In the genomic region with DNA sequence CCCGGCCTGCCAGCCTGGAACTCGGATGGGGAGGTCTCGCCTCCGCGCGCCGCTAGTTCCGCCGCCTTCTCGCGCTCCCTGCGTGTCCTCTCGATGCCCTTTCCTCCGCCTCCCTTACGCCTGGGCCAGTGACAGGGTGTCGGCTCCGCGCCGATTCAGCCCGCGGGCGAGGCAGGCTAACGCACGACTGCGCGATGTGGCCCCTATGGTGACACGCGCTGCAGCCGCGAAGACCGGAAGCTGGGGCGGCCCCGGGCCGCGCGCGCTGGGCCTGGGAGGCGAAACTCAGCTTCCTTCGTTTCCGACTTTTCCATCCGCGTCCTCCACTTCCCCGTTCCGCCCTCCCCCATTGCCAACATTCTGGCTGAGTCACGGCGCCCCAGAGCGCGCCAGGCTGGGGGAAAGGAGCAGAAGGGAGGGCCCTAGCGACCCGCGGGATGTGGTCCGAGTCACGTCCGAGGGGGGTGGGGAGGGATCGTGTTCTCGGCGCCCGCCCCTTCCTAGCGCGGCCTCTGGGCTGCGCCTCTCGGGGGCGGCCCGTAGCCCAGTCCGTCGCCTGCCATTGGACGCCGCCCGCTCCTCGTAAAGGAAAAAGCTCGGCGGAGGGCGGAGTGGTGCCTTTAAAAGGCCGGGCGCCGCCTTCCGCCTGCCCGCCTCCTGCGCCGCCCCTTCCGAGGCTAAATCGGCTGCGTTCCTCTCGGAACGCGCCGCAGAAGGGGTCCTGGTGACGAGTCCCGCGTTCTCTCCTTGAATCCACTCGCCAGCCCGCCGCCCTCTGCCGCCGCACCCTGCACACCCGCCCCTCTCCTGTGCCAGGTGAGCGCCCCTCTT, we compare ENCODE assay signal across 8 cellular contexts. TPM values are rescaled to one million over a fixed set of nuclear protein-coding genes. Genes with fewer than 3 reads are reported as not detected.
DNase-seq lines count a peak whose midpoint lies in the region; ATAC-seq and TF ChIP-seq lines count a peak whose summit lies in the region.

Gene ALDOA (plus strand): TSS at position 649 of the 831 bp plus-strand sequence. CDS start 1,138 bp downstream, outside the sequence.

- peak in 1 of 2 donors; percentile 23 for TF ChIP-seq CTCF in left lung (IDR thresholded peaks at IDR 0.05)

- H3K4me2 ChIP-seq in BLaER1, result peak within 1 kb of the TSS; percentile 94

- no peaks in the 10 kb centered on the region for H3K9me3 ChIP-seq in BLaER1
- H3K9me3 ChIP-seq in left lung, result no peaks in the 10 kb centered on the region

- intact Hi-C loops in left lung (cut with DNase I), result no loop called here

- ATAC-seq in GM19328 (IDR thresholded peaks at IDR 0.05; ENCODE audit: unreplicated experiment) (peak; percentile 80), HG03520 (IDR thresholded peaks at IDR 0.05; ENCODE audit: unreplicated experiment) (peak; percentile 76), left lung (peak; percentile 90)

- no peaks in the 10 kb centered on the region for H3K27me3 ChIP-seq in BLaER1
- H3K27me3 ChIP-seq in left lung, result no peaks in the 10 kb centered on the region

- peak within 1 kb of the TSS; percentile 95 for H3K9ac ChIP-seq in BLaER1

- H4K20me1 ChIP-seq in BLaER1, result peaks cover 48% of the 10 kb centered on the region

- H3K36me3 ChIP-seq in BLaER1 (peaks cover 45% of the 10 kb centered on the region), left lung (peaks cover 0 to 38% of the 10 kb centered on the region in 2 donors)

- H3K4me1 ChIP-seq in BLaER1 (peaks cover 69% of the 10 kb centered on the region), left lung (peaks cover 30 to 61% of the 10 kb centered on the region in 2 donors)

- peak; percentile 95 for DNase-seq in NCI-H748 (lab: John Stamatoyannopoulos, UW; ENCODE audit: unreplicated experiment)
- DNase-seq in activated CD4-positive, alpha-beta T cell treated with anti-CD3 and anti-CD28 coated beads, Interleukin-2, amount 50 U/mL, for 1 hour, result peak; percentile 92
- DNase-seq in dedifferentiated amniotic fluid mesenchymal stem cell (ENCODE audit: extremely low spot score), result peak; percentile 97
- DNase-seq in left lung, result peak; percentile 98 to 99
- peak; percentile 94 to 95 for DNase-seq in stimulated activated CD4-positive, alpha-beta T cell treated with anti-CD3 and anti-CD28 coated beads, Interleukin-2, amount 100 ng/mL, for 48 hours

- H3K27ac ChIP-seq in BLaER1, result peak within 1 kb of the TSS; percentile 97
- H3K27ac ChIP-seq in left lung, result peak within 1 kb of the TSS; percentile 98 to 99

- H3K4me3 ChIP-seq in BLaER1, result peak within 1 kb of the TSS; percentile 97
- peak within 1 kb of the TSS; percentile 55 to 98 for H3K4me3 ChIP-seq in left lung

RNA-seq across cellular contexts. Expression of gene ALDOA, which starts in this region (rescaled TPM):
- total RNA-seq in left lung, result 1,000 to 10,000 TPM in 1 of 2 donors, 100 to 1,000 TPM in 1; 710 to 1,105 TPM

Comparison
In these comparisons a context has a peak if more than half of its experiments do, and no peak if none do; other contexts are left out.
1. Peak in every context shown above with its lines: DNase-seq, ATAC-seq, H3K4me3 ChIP-seq and H3K27ac ChIP-seq.